ENCODE assay signal across 19 cellular contexts in genomic region chr5:132681983-132682382, GRCh38. TPM values are rescaled to one million over a fixed set of nuclear protein-coding genes. Genes with fewer than 3 reads are reported as not detected.
DNase-seq lines count a peak whose midpoint lies in the region; ATAC-seq, FAIRE-seq and TF ChIP-seq lines count a peak whose summit lies in the region.
"Had no signal": no experiment of that assay in that cellular context is flagged by ENCODE, and none has a peak within 500 bp of the region (broad histone marks: within the 10 kb centered on the region; RNA-seq: fewer than 3 reads in every experiment).

No MANE protein-coding gene starts in this region.

- DNase-seq in activated CD8-positive, alpha-beta T cell treated with anti-CD3 and anti-CD28 coated beads, Interleukin-2, amount 10 ng/mL, durations not matched to agents 7 days and 5 days = peak; percentile 17
- no peak for DNase-seq in activated CD8-positive, alpha-beta T cell treated with anti-CD3 and anti-CD28 coated beads for 36 hours
- DNase-seq in epithelial cell of esophagus (ENCODE audit: low read depth) (peak; percentile 45), osteocyte (ENCODE audit: extremely low spot score, unreplicated experiment) (peak; percentile 66), GM03348 (ENCODE audit: low spot score) (no peak), T-helper 17 cell (no peak), D721Med (ENCODE audit: insufficient read length, low spot score) (no peak)
- DNase-seq: 8988T; AML-193; Caco-2; CD8-positive, alpha-beta memory T cell; DMS53; H7 had no signal

- no peaks in the 10 kb centered on the region for H3K27me3 Mint-ChIP-seq in activated CD8-positive, alpha-beta T cell treated with anti-CD3 and anti-CD28 coated beads, Interleukin-2, amount 10 ng/mL, durations not matched to agents 7 days and 5 days (ENCODE audit: low read depth)
- no peaks in the 10 kb centered on the region for H3K27me3 Mint-ChIP-seq in activated CD8-positive, alpha-beta T cell treated with anti-CD3 and anti-CD28 coated beads for 36 hours
- H3K27me3 Mint-ChIP-seq in osteocyte (ENCODE audit: unreplicated experiment) (no peaks in the 10 kb centered on the region), T-helper 17 cell (no peaks in the 10 kb centered on the region)
- H3K27me3 Mint-ChIP-seq: CD8-positive, alpha-beta memory T cell had no signal

- CTCF ChIA-PET in activated CD8-positive, alpha-beta T cell treated with anti-CD3 and anti-CD28 coated beads, Interleukin-2, amount 10 ng/mL, durations not matched to agents 7 days and 5 days (lab: Charles Lee) = no interaction called here
- CTCF ChIA-PET in activated CD8-positive, alpha-beta T cell treated with anti-CD3 and anti-CD28 coated beads for 36 hours (lab: Charles Lee) = interaction anchor here (0.9 kb wide), 1 partner anchor 33 kb away, joined by 3 read pairs; no protein-coding TSS in a partner anchor

- no peak for FAIRE-seq in D721Med (lab: Jason Lieb, UNC)

- POLR2A ChIA-PET in activated CD8-positive, alpha-beta T cell treated with anti-CD3 and anti-CD28 coated beads, Interleukin-2, amount 10 ng/mL, durations not matched to agents 7 days and 5 days (lab: Charles Lee) = no interaction called here
- POLR2A ChIA-PET in activated CD8-positive, alpha-beta T cell treated with anti-CD3 and anti-CD28 coated beads for 36 hours (lab: Charles Lee) = no interaction called here

- no peak overlapping the region for H3K4me3 ChIP-seq in epithelial cell of esophagus (ENCODE audit: low read length)
- H3K4me3 ChIP-seq: BLaER1, GM12878, GM23338 had no signal

- H3K36me3 Mint-ChIP-seq in activated CD8-positive, alpha-beta T cell treated with anti-CD3 and anti-CD28 coated beads, Interleukin-2, amount 10 ng/mL, durations not matched to agents 7 days and 5 days (ENCODE audit: low read depth) = no peaks in the 10 kb centered on the region
- no peaks in the 10 kb centered on the region for H3K36me3 Mint-ChIP-seq in activated CD8-positive, alpha-beta T cell treated with anti-CD3 and anti-CD28 coated beads for 36 hours (ENCODE audit: low read depth)
- H3K36me3 Mint-ChIP-seq in osteocyte (ENCODE audit: unreplicated experiment) = peaks cover 1% of the 10 kb centered on the region
- peaks cover 2% of the 10 kb centered on the region for H3K36me3 Mint-ChIP-seq in T-helper 17 cell (ENCODE audit: low read depth)

- intact Hi-C loops in activated CD8-positive, alpha-beta T cell treated with anti-CD3 and anti-CD28 coated beads for 36 hours (cut with micrococcal nuclease) = no loop called here

- no peak overlapping the region for H3K4me3 Mint-ChIP-seq in activated CD8-positive, alpha-beta T cell treated with anti-CD3 and anti-CD28 coated beads, Interleukin-2, amount 10 ng/mL, durations not matched to agents 7 days and 5 days
- H3K4me3 Mint-ChIP-seq in activated CD8-positive, alpha-beta T cell treated with anti-CD3 and anti-CD28 coated beads for 36 hours = no peak overlapping the region
- H3K4me3 Mint-ChIP-seq in osteocyte (ENCODE audit: unreplicated experiment) (no peak overlapping the region), T-helper 17 cell (no peak overlapping the region)
- H3K4me3 Mint-ChIP-seq: CD8-positive, alpha-beta memory T cell; GM23338 had no signal

- H3K4me1 Mint-ChIP-seq in activated CD8-positive, alpha-beta T cell treated with anti-CD3 and anti-CD28 coated beads, Interleukin-2, amount 10 ng/mL, durations not matched to agents 7 days and 5 days (ENCODE audit: low read depth) = peaks cover 28% of the 10 kb centered on the region
- peaks cover 14% of the 10 kb centered on the region for H3K4me1 Mint-ChIP-seq in activated CD8-positive, alpha-beta T cell treated with anti-CD3 and anti-CD28 coated beads for 36 hours (ENCODE audit: low read depth)
- H3K4me1 Mint-ChIP-seq in osteocyte (ENCODE audit: unreplicated experiment) = peaks cover 21% of the 10 kb centered on the region
- peaks cover 7% of the 10 kb centered on the region for H3K4me1 Mint-ChIP-seq in T-helper 17 cell

- no peaks in the 10 kb centered on the region for H3K9me3 ChIP-seq in T-helper 17 cell (ENCODE audit: control insufficient read depth, low read length, poor library complexity, severe bottlenecking)
- H3K9me3 ChIP-seq: BLaER1, Caco-2 had no signal

- no peak overlapping the region for H3K27ac Mint-ChIP-seq in activated CD8-positive, alpha-beta T cell treated with anti-CD3 and anti-CD28 coated beads, Interleukin-2, amount 10 ng/mL, durations not matched to agents 7 days and 5 days
- no peak overlapping the region for H3K27ac Mint-ChIP-seq in activated CD8-positive, alpha-beta T cell treated with anti-CD3 and anti-CD28 coated beads for 36 hours
- H3K27ac Mint-ChIP-seq in osteocyte (ENCODE audit: unreplicated experiment) (no peak overlapping the region), T-helper 17 cell (no peak overlapping the region)
- H3K27ac Mint-ChIP-seq: GM23338 had no signal

- no peak for TF ChIP-seq CTCF in activated CD8-positive, alpha-beta T cell treated with anti-CD3 and anti-CD28 coated beads for 36 hours (IDR thresholded peaks at IDR 0.05)
- TF ChIP-seq CTCF in epithelial cell of esophagus (IDR thresholded peaks at IDR 0.05; ENCODE audit: insufficient read depth, low read depth, low read length, missing control alignments) = no peak
- TF ChIP-seq CTCF in osteocyte (IDR thresholded peaks at IDR 0.05) = no peak
- TF ChIP-seq CTCF in D721Med (IDR thresholded peaks at IDR 0.05; ENCODE audit: insufficient read depth, missing control alignments) = no peak

- no peak for ATAC-seq in activated CD8-positive, alpha-beta T cell treated with anti-CD3 and anti-CD28 coated beads, Interleukin-2, amount 10 ng/mL, durations not matched to agents 7 days and 5 days
- no peak for ATAC-seq in activated CD8-positive, alpha-beta T cell treated with anti-CD3 and anti-CD28 coated beads for 36 hours
- ATAC-seq in T-helper 17 cell (no peak), HG03139 (IDR thresholded peaks at IDR 0.05; ENCODE audit: unreplicated experiment) (no peak)
- ATAC-seq: GM12878, GM23338 had no signal

- no peaks in the 10 kb centered on the region for H3K9me3 Mint-ChIP-seq in activated CD8-positive, alpha-beta T cell treated with anti-CD3 and anti-CD28 coated beads, Interleukin-2, amount 10 ng/mL, durations not matched to agents 7 days and 5 days (ENCODE audit: insufficient read depth)
- no peaks in the 10 kb centered on the region for H3K9me3 Mint-ChIP-seq in activated CD8-positive, alpha-beta T cell treated with anti-CD3 and anti-CD28 coated beads for 36 hours
- H3K9me3 Mint-ChIP-seq in osteocyte (ENCODE audit: unreplicated experiment) = no peaks in the 10 kb centered on the region
- H3K9me3 Mint-ChIP-seq: CD8-positive, alpha-beta memory T cell; GM23338 had no signal

RNA-seq across cellular contexts. Expression of gene IL4, which starts 8.2 kb away (rescaled TPM):
- not detected for total RNA-seq in activated CD8-positive, alpha-beta T cell treated with anti-CD3 and anti-CD28 coated beads, Interleukin-2, amount 10 ng/mL, durations not matched to agents 7 days and 5 days
- 1 to 10 TPM in 1 of 2 experiments, under 1 TPM in 1; 0.72 to 1.4 TPM for total RNA-seq in activated CD8-positive, alpha-beta T cell treated with anti-CD3 and anti-CD28 coated beads for 36 hours
- total RNA-seq in osteocyte = not detected in 2 replicates
- total RNA-seq in T-helper 17 cell = not detected
- total RNA-seq: Caco-2, Daoy, GM12878, GM23338, H7, HT-29 had no signal

RNA-seq across cellular contexts. Expression of gene IL13, which starts 24.0 kb away (rescaled TPM):
- total RNA-seq in activated CD8-positive, alpha-beta T cell treated with anti-CD3 and anti-CD28 coated beads, Interleukin-2, amount 10 ng/mL, durations not matched to agents 7 days and 5 days = 1 to 10 TPM; 1.4 to 1.6 TPM
- 1 to 10 TPM; 4.8 to 6.5 TPM for total RNA-seq in activated CD8-positive, alpha-beta T cell treated with anti-CD3 and anti-CD28 coated beads for 36 hours
- total RNA-seq in osteocyte (not detected in 2 replicates), T-helper 17 cell (under 1 TPM in 1 of 2 donors, not detected in 1; 0.20 TPM)
- total RNA-seq: Caco-2, Daoy, GM23338, H7, HT-29 had no signal

RNA-seq across cellular contexts. Expression of gene KIF3A, which starts 55.4 kb away (rescaled TPM):
- total RNA-seq in activated CD8-positive, alpha-beta T cell treated with anti-CD3 and anti-CD28 coated beads, Interleukin-2, amount 10 ng/mL, durations not matched to agents 7 days and 5 days = 10 to 100 TPM; 14.0 to 15.7 TPM
- total RNA-seq in activated CD8-positive, alpha-beta T cell treated with anti-CD3 and anti-CD28 coated beads for 36 hours = 10 to 100 TPM; 16.4 to 17.0 TPM
- total RNA-seq in osteocyte (15.3 and 21.9 TPM in 2 replicates), T-helper 17 cell (10 to 100 TPM; 12.6 to 17.9 TPM)

Comparison
In these comparisons a context has a peak if more than half of its experiments do, and no peak if none do; other contexts are left out.
1. DNase-seq: peak in activated CD8-positive, alpha-beta T cell treated with anti-CD3 and anti-CD28 coated beads, Interleukin-2, amount 10 ng/mL, durations not matched to agents 7 days and 5 days (single experiment), epithelial cell of esophagus (single experiment) and osteocyte (single experiment); none in activated CD8-positive, alpha-beta T cell treated with anti-CD3 and anti-CD28 coated beads for 36 hours (single experiment), GM03348 (single experiment), T-helper 17 cell (0 of 3) and D721Med (single experiment).